ENCODE assay signal across 14 cellular contexts in genomic region chr6:24323632-24324337, GRCh38. TPM values are rescaled to one million over a fixed set of nuclear protein-coding genes. Genes with fewer than 3 reads are reported as not detected.
DNase-seq lines count a peak whose midpoint lies in the region; ATAC-seq and TF ChIP-seq lines count a peak whose summit lies in the region.
"Had no signal": no experiment of that assay in that cellular context is flagged by ENCODE, and none has a peak within 500 bp of the region (broad histone marks: within the 10 kb centered on the region; RNA-seq: fewer than 3 reads in every experiment).

No MANE protein-coding gene starts in this region.

- ATAC-seq in HG02798 (IDR thresholded peaks at IDR 0.05; ENCODE audit: poor library complexity, unreplicated experiment) (no peak), HG02759 (IDR thresholded peaks at IDR 0.05; ENCODE audit: unreplicated experiment) (no peak)
- ATAC-seq: left lung; natural killer cell treated with Interleukin-12 subunit alpha and Interleukin-12 subunit beta and Interleukin-15 and Interleukin-18, amount 100 ng/mL, for 72 hours; stimulated activated naive B cell treated with anti-CD40 and anti-IgM and Interleukin-4, amounts not matched to agents 10 μg/mL and 1 μg/mL and 100 μg/mL, for 72 hours had no signal

- H3K27me3 ChIP-seq in thyroid gland, result no peaks in the 10 kb centered on the region
- H3K27me3 ChIP-seq: left lung had no signal

- in situ Hi-C loops in astrocyte of the cerebellum (cut with HindIII; ENCODE audit: low sequenced_read_pairs), result no loop called here

- 23 to 33% methylated on average over 1 of the region's 1 CpG for WGBS in thyroid gland, 2 donors

- no peak for TF ChIP-seq CTCF in astrocyte of the cerebellum (IDR thresholded peaks at IDR 0.05; ENCODE audit: low read depth, low read length, missing control alignments)
- no peak for TF ChIP-seq CTCF in thyroid gland (IDR thresholded peaks at IDR 0.05)

- H3K4me3 ChIP-seq in astrocyte of the cerebellum (ENCODE audit: low read depth, low read length) (no peak overlapping the region), thyroid gland (replicated peaks in 1 of 3) (no peak overlapping the region)
- H3K4me3 ChIP-seq: left lung had no signal

- DNase-seq in NCI-H2171 treated with DMSO at 0.1 percent for 48 hours (lab: John Stamatoyannopoulos, UW), result peak; percentile 12
- no peak for DNase-seq in NCI-H2171 (lab: John Stamatoyannopoulos, UW)
- DNase-seq in astrocyte of the cerebellum (ENCODE audit: low read depth), result peak; percentile 73
- peak; percentile 92 for DNase-seq in kidney tubule cell (ENCODE audit: low spot score)
- no peak for DNase-seq in thyroid gland
- no peak for DNase-seq in cerebellar cortex (ENCODE audit: low spot score)
- DNase-seq: 8988T; activated gamma-delta T cell treated with Interleukin-2 at 50 U/mL for 16 hours; CD8-positive, alpha-beta memory T cell; left lung; stimulated activated naive B cell treated with anti-CD40 and anti-IgM and Interleukin-4, amounts not matched to agents 10 μg/mL and 1 μg/mL and 100 μg/mL, for 72 hours had no signal

- H3K36me3 ChIP-seq in thyroid gland, result no peaks in the 10 kb centered on the region
- H3K36me3 ChIP-seq: left lung had no signal

- peak overlapping the region; percentile 27 to 93 (median 57) for H3K27ac ChIP-seq in thyroid gland
- H3K27ac ChIP-seq: left lung had no signal

- intact Hi-C loops in thyroid gland (cut with DNase I), result no loop called here

- H3K9me3 ChIP-seq in thyroid gland, result no peaks in the 10 kb centered on the region
- H3K9me3 ChIP-seq: left lung had no signal

- H3K4me1 ChIP-seq in thyroid gland, result peaks cover 10 to 22% of the 10 kb centered on the region in 2 donors
- H3K4me1 ChIP-seq: left lung had no signal

- TF ChIP-seq POLR2A in thyroid gland (IDR thresholded peaks at IDR 0.05), result no peak

RNA-seq across cellular contexts. Expression of gene DCDC2, which starts 34.1 kb away (rescaled TPM):
- total RNA-seq in thyroid gland, result 10 to 100 TPM in 3 of 4 donors, 1 to 10 TPM in 1; 8.7 to 14.8 (median 12.3) TPM
- total RNA-seq: CD8-positive, alpha-beta memory T cell; natural killer cell treated with Interleukin-12 subunit alpha and Interleukin-12 subunit beta and Interleukin-15 and Interleukin-18, amount 100 ng/mL, for 72 hours had no signal

Comparison
In these comparisons a context has a peak if more than half of its experiments do, and no peak if none do; other contexts are left out.
1. DNase-seq: peak in NCI-H2171 treated with DMSO at 0.1 percent for 48 hours (single experiment), astrocyte of the cerebellum (single experiment) and kidney tubule cell (single experiment); none in NCI-H2171 (single experiment), thyroid gland (0 of 2) and cerebellar cortex (single experiment).